Comparison of ENCODE assay signal across 10 cellular contexts in genomic region chr1:8598783-8599182, GRCh38.
DNase-seq lines count a peak whose midpoint lies in the region; ATAC-seq and TF ChIP-seq lines count a peak whose summit lies in the region.
"Had no signal": no experiment of that assay in that cellular context is flagged by ENCODE, and none has a peak within 500 bp of the region (broad histone marks: within the 10 kb centered on the region; RNA-seq: fewer than 3 reads in every experiment).

No MANE protein-coding gene starts in this region.

- no peak for TF ChIP-seq CTCF in fibroblast of the aortic adventitia (IDR thresholded peaks at IDR 0.05; ENCODE audit: insufficient read depth, low read length)
- TF ChIP-seq CTCF in thyroid gland (IDR thresholded peaks at IDR 0.05) = no peak

- H3K36me3 ChIP-seq in adipocyte (ENCODE audit: control insufficient read depth, insufficient read depth, low read length, severe bottlenecking) = no peaks in the 10 kb centered on the region
- H3K36me3 ChIP-seq in muscle layer of colon (ENCODE audit: insufficient read depth, low read length) = no peaks in the 10 kb centered on the region
- no peaks in the 10 kb centered on the region for H3K36me3 ChIP-seq in thyroid gland

- intact Hi-C loops in thyroid gland (cut with DNase I) = no loop called here

- H3K27me3 ChIP-seq in adipocyte (replicated peaks; ENCODE audit: control insufficient read depth, insufficient read depth, low read length) (no peaks in the 10 kb centered on the region), muscle layer of colon (ENCODE audit: control insufficient read depth in 1 of 2, insufficient read depth in 2 of 2, low read length in 2 of 2) (no peaks in the 10 kb centered on the region), thyroid gland (no peaks in the 10 kb centered on the region)

- ATAC-seq in HG03378 (IDR thresholded peaks at IDR 0.05; ENCODE audit: unreplicated experiment) = no peak
- ATAC-seq in activated CD4-positive, CD25-positive, alpha-beta regulatory T cell treated with anti-CD3 and anti-CD28 coated beads, Interleukin-2, amount 50 U/mL, for 24 hours = no peak
- no peak for ATAC-seq in GM19463 (IDR thresholded peaks at IDR 0.05; ENCODE audit: unreplicated experiment)

- H3K4me3 ChIP-seq in adipocyte (ENCODE audit: low read length) (no peak overlapping the region), fibroblast of the aortic adventitia (ENCODE audit: low read depth, low read length) (no peak overlapping the region), muscle layer of colon (ENCODE audit: low read depth in 1 of 2, low read length in 2 of 2) (peak overlapping the region in 1 of 2 donors; percentile 49), thyroid gland (replicated peaks in 1 of 3) (no peak overlapping the region)

- DNase-seq in adipocyte (ENCODE audit: low read depth) = no peak
- DNase-seq in fibroblast of the aortic adventitia (ENCODE audit: low read depth) = peak; percentile 19
- DNase-seq in thyroid gland = peak; percentile 62 to 68
- DNase-seq in LoVo (ENCODE audit: low spot score) = no peak
- DNase-seq: activated T-cell treated with anti-CD3 and anti-CD28 coated beads, Interleukin-2, amount 50 U/mL, for 1 hour; KG1 had no signal

- H3K9ac ChIP-seq in adipocyte (ENCODE audit: low read length) (peak overlapping the region; percentile 25), muscle layer of colon (ENCODE audit: low read length) (no peak overlapping the region)

- H3K9me3 ChIP-seq in adipocyte (ENCODE audit: control insufficient read depth, low read length) (no peaks in the 10 kb centered on the region), muscle layer of colon (ENCODE audit: low read length) (no peaks in the 10 kb centered on the region), thyroid gland (no peaks in the 10 kb centered on the region)

- H3K27ac ChIP-seq in muscle layer of colon (ENCODE audit: low read depth, low read length) (peak overlapping the region; percentile 61), thyroid gland (peak overlapping the region in 1 of 3 donors; percentile 56)

- WGBS in thyroid gland, 2 donors = 62 to 82% methylated on average over 4 of the region's 4 CpGs

- no peak for TF ChIP-seq POLR2A in thyroid gland (IDR thresholded peaks at IDR 0.05)

- H3K4me1 ChIP-seq in adipocyte (ENCODE audit: control insufficient read depth, insufficient read depth, low read length) = peaks cover 29% of the 10 kb centered on the region
- peaks cover 42% of the 10 kb centered on the region for H3K4me1 ChIP-seq in muscle layer of colon (ENCODE audit: insufficient read depth, low read length)
- H3K4me1 ChIP-seq in thyroid gland = peaks cover 30 to 31% of the 10 kb centered on the region in 2 donors

Comparison
In these comparisons a context has a peak if more than half of its experiments do, and no peak if none do; other contexts are left out.
1. DNase-seq: peak in fibroblast of the aortic adventitia (single experiment) and thyroid gland (2 of 2); none in adipocyte (single experiment) and LoVo (single experiment).